1 cellular context compared by ENCODE assay signal in the genomic region with DNA sequence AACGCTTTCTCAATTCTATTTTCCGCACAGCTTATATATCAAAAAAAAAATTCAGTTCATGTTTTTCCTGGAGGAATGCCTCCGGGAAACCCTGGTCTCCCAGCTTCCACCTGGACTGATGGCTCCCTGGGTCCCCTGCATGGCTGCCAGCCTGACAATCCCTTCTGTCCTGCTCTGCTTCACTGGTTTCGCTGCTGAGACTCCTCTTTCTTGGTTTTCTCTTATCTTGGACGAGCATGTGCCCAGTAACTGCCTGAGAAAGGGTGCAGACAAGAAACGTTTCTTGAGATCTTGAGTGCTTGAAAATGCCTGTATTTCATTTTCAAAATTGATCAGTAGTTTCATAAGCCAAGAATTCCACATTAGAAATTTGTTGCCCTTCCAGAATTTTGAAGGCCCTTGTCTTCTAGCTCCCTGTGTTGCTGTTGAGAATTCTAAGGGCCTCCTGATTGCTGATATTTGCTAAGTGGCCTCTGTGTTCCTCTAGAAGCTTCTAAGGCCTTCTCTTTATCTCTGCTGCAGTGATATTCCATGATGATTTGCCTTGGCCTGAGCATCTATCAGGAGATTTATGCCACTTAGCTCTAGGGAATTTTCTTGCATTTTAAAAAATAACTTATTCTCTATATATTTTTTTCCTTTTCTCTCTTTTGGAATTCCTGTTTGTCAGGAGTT.
A peak's percentile ranks its signal among the peaks of the same experiment; 100 is the strongest.
TF ChIP-seq lines count a peak whose summit lies in the region.

No MANE protein-coding gene starts in this region.

TF ChIP-seq in K562, 482 proteins besides CTCF, POLR2A, EP300 and RAD21 (continued from another document and continues in another):
- TF ChIP-seq SAFB (IDR thresholded peaks at IDR 0.05; ENCODE audit: borderline replicate concordance, low read depth, low read length): no peak
- TF ChIP-seq, protein P1, sequence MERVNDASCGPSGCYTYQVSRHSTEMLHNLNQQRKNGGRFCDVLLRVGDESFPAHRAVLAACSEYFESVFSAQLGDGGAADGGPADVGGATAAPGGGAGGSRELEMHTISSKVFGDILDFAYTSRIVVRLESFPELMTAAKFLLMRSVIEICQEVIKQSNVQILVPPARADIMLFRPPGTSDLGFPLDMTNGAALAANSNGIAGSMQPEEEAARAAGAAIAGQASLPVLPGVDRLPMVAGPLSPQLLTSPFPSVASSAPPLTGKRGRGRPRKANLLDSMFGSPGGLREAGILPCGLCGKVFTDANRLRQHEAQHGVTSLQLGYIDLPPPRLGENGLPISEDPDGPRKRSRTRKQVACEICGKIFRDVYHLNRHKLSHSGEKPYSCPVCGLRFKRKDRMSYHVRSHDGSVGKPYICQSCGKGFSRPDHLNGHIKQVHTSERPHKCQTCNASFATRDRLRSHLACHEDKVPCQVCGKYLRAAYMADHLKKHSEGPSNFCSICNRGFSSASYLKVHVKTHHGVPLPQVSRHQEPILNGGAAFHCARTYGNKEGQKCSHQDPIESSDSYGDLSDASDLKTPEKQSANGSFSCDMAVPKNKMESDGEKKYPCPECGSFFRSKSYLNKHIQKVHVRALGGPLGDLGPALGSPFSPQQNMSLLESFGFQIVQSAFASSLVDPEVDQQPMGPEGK (CRISPR knock-in tag; IDR thresholded peaks at IDR 0.05; ENCODE audit: borderline replicate concordance): no peak
- TF ChIP-seq, protein P2, sequence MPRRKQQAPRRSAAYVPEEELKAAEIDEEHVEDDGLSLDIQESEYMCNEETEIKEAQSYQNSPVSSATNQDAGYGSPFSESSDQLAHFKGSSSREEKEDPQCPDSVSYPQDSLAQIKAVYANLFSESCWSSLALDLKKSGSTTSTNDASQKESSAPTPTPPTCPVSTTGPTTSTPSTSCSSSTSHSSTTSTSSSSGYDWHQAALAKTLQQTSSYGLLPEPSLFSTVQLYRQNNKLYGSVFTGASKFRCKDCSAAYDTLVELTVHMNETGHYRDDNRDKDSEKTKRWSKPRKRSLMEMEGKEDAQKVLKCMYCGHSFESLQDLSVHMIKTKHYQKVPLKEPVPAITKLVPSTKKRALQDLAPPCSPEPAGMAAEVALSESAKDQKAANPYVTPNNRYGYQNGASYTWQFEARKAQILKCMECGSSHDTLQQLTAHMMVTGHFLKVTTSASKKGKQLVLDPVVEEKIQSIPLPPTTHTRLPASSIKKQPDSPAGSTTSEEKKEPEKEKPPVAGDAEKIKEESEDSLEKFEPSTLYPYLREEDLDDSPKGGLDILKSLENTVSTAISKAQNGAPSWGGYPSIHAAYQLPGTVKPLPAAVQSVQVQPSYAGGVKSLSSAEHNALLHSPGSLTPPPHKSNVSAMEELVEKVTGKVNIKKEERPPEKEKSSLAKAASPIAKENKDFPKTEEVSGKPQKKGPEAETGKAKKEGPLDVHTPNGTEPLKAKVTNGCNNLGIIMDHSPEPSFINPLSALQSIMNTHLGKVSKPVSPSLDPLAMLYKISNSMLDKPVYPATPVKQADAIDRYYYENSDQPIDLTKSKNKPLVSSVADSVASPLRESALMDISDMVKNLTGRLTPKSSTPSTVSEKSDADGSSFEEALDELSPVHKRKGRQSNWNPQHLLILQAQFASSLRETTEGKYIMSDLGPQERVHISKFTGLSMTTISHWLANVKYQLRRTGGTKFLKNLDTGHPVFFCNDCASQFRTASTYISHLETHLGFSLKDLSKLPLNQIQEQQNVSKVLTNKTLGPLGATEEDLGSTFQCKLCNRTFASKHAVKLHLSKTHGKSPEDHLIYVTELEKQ (CRISPR knock-in tag; IDR thresholded peaks at IDR 0.05): no peak
- TF ChIP-seq ZNF584 (CRISPR knock-in tag; IDR thresholded peaks at IDR 0.05; ENCODE audit: low read depth): peak; percentile 84
- TF ChIP-seq PHTF2 (CRISPR knock-in tag; IDR thresholded peaks at IDR 0.05): no peak
- peak; percentile 87 for TF ChIP-seq DMBX1 (CRISPR knock-in tag; IDR thresholded peaks at IDR 0.05; ENCODE audit: borderline replicate concordance)
- TF ChIP-seq, protein P3, sequence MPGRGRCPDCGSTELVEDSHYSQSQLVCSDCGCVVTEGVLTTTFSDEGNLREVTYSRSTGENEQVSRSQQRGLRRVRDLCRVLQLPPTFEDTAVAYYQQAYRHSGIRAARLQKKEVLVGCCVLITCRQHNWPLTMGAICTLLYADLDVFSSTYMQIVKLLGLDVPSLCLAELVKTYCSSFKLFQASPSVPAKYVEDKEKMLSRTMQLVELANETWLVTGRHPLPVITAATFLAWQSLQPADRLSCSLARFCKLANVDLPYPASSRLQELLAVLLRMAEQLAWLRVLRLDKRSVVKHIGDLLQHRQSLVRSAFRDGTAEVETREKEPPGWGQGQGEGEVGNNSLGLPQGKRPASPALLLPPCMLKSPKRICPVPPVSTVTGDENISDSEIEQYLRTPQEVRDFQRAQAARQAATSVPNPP (IDR thresholded peaks at IDR 0.05; ENCODE audit: borderline replicate concordance, insufficient read depth, insufficient read length): no peak
- TF ChIP-seq, protein P4, sequence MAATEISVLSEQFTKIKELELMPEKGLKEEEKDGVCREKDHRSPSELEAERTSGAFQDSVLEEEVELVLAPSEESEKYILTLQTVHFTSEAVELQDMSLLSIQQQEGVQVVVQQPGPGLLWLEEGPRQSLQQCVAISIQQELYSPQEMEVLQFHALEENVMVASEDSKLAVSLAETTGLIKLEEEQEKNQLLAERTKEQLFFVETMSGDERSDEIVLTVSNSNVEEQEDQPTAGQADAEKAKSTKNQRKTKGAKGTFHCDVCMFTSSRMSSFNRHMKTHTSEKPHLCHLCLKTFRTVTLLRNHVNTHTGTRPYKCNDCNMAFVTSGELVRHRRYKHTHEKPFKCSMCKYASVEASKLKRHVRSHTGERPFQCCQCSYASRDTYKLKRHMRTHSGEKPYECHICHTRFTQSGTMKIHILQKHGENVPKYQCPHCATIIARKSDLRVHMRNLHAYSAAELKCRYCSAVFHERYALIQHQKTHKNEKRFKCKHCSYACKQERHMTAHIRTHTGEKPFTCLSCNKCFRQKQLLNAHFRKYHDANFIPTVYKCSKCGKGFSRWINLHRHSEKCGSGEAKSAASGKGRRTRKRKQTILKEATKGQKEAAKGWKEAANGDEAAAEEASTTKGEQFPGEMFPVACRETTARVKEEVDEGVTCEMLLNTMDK (IDR thresholded peaks at IDR 0.05; ENCODE audit: borderline replicate concordance, insufficient read depth, low read depth, low read length, poor library complexity, severe bottlenecking): no peak
- no peak for TF ChIP-seq ZBTB8A (IDR thresholded peaks at IDR 0.05; ENCODE audit: partially characterized antibody)
- TF ChIP-seq EP400 (IDR thresholded peaks at IDR 0.05): no peak
- TF ChIP-seq CC2D1A (IDR thresholded peaks at IDR 0.05): no peak
- TF ChIP-seq ZNF717 (CRISPR knock-in tag; IDR thresholded peaks at IDR 0.05): no peak
- TF ChIP-seq NFE2 (IDR thresholded peaks at IDR 0.05; ENCODE audit: low read depth): no peak
- TF ChIP-seq, protein P5, sequence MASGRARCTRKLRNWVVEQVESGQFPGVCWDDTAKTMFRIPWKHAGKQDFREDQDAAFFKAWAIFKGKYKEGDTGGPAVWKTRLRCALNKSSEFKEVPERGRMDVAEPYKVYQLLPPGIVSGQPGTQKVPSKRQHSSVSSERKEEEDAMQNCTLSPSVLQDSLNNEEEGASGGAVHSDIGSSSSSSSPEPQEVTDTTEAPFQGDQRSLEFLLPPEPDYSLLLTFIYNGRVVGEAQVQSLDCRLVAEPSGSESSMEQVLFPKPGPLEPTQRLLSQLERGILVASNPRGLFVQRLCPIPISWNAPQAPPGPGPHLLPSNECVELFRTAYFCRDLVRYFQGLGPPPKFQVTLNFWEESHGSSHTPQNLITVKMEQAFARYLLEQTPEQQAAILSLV (tag; IDR thresholded peaks at IDR 0.05): no peak
- peak; percentile 78 for TF ChIP-seq TEAD4 (IDR thresholded peaks at IDR 0.05; ENCODE audit: low read length)
- TF ChIP-seq TEAD4 (CRISPR knock-in tag; IDR thresholded peaks at IDR 0.05; ENCODE audit: borderline replicate concordance): no peak
- TF ChIP-seq, protein P6, sequence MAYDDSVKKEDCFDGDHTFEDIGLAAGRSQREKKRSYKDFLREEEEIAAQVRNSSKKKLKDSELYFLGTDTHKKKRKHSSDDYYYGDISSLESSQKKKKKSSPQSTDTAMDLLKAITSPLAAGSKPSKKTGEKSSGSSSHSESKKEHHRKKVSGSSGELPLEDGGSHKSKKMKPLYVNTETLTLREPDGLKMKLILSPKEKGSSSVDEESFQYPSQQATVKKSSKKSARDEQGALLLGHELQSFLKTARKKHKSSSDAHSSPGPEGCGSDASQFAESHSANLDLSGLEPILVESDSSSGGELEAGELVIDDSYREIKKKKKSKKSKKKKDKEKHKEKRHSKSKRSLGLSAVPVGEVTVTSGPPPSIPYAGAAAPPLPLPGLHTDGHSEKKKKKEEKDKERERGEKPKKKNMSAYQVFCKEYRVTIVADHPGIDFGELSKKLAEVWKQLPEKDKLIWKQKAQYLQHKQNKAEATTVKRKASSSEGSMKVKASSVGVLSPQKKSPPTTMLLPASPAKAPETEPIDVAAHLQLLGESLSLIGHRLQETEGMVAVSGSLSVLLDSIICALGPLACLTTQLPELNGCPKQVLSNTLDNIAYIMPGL (CRISPR knock-in tag; IDR thresholded peaks at IDR 0.05): no peak
- no peak for TF ChIP-seq GTF2A2 (tag; IDR thresholded peaks at IDR 0.05)
- no peak for TF ChIP-seq NUFIP1 (IDR thresholded peaks at IDR 0.05; ENCODE audit: partially characterized antibody)
- TF ChIP-seq, protein P7, sequence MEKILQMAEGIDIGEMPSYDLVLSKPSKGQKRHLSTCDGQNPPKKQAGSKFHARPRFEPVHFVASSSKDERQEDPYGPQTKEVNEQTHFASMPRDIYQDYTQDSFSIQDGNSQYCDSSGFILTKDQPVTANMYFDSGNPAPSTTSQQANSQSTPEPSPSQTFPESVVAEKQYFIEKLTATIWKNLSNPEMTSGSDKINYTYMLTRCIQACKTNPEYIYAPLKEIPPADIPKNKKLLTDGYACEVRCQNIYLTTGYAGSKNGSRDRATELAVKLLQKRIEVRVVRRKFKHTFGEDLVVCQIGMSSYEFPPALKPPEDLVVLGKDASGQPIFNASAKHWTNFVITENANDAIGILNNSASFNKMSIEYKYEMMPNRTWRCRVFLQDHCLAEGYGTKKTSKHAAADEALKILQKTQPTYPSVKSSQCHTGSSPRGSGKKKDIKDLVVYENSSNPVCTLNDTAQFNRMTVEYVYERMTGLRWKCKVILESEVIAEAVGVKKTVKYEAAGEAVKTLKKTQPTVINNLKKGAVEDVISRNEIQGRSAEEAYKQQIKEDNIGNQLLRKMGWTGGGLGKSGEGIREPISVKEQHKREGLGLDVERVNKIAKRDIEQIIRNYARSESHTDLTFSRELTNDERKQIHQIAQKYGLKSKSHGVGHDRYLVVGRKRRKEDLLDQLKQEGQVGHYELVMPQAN (IDR thresholded peaks at IDR 0.05; ENCODE audit: borderline replicate concordance): no peak
- no peak for TF ChIP-seq PTBP1 (IDR thresholded peaks at IDR 0.05; ENCODE audit: low read depth, low read length)
- TF ChIP-seq, protein P8, sequence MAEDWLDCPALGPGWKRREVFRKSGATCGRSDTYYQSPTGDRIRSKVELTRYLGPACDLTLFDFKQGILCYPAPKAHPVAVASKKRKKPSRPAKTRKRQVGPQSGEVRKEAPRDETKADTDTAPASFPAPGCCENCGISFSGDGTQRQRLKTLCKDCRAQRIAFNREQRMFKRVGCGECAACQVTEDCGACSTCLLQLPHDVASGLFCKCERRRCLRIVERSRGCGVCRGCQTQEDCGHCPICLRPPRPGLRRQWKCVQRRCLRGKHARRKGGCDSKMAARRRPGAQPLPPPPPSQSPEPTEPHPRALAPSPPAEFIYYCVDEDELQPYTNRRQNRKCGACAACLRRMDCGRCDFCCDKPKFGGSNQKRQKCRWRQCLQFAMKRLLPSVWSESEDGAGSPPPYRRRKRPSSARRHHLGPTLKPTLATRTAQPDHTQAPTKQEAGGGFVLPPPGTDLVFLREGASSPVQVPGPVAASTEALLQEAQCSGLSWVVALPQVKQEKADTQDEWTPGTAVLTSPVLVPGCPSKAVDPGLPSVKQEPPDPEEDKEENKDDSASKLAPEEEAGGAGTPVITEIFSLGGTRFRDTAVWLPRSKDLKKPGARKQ (CRISPR knock-in tag; IDR thresholded peaks at IDR 0.05): no peak
- TF ChIP-seq, protein P9, sequence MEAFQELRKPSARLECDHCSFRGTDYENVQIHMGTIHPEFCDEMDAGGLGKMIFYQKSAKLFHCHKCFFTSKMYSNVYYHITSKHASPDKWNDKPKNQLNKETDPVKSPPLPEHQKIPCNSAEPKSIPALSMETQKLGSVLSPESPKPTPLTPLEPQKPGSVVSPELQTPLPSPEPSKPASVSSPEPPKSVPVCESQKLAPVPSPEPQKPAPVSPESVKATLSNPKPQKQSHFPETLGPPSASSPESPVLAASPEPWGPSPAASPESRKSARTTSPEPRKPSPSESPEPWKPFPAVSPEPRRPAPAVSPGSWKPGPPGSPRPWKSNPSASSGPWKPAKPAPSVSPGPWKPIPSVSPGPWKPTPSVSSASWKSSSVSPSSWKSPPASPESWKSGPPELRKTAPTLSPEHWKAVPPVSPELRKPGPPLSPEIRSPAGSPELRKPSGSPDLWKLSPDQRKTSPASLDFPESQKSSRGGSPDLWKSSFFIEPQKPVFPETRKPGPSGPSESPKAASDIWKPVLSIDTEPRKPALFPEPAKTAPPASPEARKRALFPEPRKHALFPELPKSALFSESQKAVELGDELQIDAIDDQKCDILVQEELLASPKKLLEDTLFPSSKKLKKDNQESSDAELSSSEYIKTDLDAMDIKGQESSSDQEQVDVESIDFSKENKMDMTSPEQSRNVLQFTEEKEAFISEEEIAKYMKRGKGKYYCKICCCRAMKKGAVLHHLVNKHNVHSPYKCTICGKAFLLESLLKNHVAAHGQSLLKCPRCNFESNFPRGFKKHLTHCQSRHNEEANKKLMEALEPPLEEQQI (IDR thresholded peaks at IDR 0.05): no peak
- TF ChIP-seq, protein P10, sequence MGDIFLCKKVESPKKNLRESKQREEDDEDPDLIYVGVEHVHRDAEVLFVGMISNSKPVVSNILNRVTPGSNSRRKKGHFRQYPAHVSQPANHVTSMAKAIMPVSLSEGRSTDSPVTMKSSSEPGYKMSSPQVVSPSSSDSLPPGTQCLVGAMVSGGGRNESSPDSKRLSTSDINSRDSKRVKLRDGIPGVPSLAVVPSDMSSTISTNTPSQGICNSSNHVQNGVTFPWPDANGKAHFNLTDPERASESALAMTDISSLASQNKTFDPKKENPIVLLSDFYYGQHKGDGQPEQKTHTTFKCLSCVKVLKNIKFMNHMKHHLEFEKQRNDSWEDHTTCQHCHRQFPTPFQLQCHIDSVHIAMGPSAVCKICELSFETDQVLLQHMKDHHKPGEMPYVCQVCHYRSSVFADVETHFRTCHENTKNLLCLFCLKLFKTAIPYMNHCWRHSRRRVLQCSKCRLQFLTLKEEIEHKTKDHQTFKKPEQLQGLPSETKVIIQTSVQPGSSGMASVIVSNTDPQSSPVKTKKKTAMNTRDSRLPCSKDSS (IDR thresholded peaks at IDR 0.05; ENCODE audit: low read depth, partially characterized antibody): no peak
- TF ChIP-seq POU5F1 (IDR thresholded peaks at IDR 0.05; ENCODE audit: borderline replicate concordance, low read depth, low read length, partially characterized antibody): no peak
- peak; percentile 58 for TF ChIP-seq SOX6 (IDR thresholded peaks at IDR 0.05)
- TF ChIP-seq U2AF1 (optimal IDR thresholded peaks at IDR 0.05; ENCODE audit: low read depth, low read length): no peak
- TF ChIP-seq POLR3G (IDR thresholded peaks at IDR 0.05; ENCODE audit: extremely low read depth, insufficient read length, insufficient replicate concordance): no peak
- TF ChIP-seq STAT5B (CRISPR knock-in tag; IDR thresholded peaks at IDR 0.05): no peak
- peak; percentile 24; the same call in 1 of the 2 replicates for TF ChIP-seq ZBTB17 (CRISPR knock-in tag; IDR thresholded peaks at IDR 0.05)
- no peak for TF ChIP-seq SPI1 (IDR thresholded peaks at IDR 0.05; ENCODE audit: borderline replicate concordance, low read depth, low read length)
- no peak for TF ChIP-seq SMARCE1 (IDR thresholded peaks at IDR 0.05)
- no peak for TF ChIP-seq ZNF445 (CRISPR knock-in tag; IDR thresholded peaks at IDR 0.05; ENCODE audit: low read depth)
- TF ChIP-seq GATA2 (CRISPR knock-in tag; IDR thresholded peaks at IDR 0.05): peak; percentile 13; the same call in 1 of the 2 replicates
- no peak for TF ChIP-seq RBM17 (IDR thresholded peaks at IDR 0.05; ENCODE audit: borderline replicate concordance, low read depth, low read length)
- no peak for TF ChIP-seq MTA3 (IDR thresholded peaks at IDR 0.05; ENCODE audit: borderline replicate concordance)
